In genomic region chr1:232872738-232873137, GRCh38 we compare ENCODE assay signal across 23 cellular contexts.
"Had no signal": no experiment of that assay in that cellular context is flagged by ENCODE, and none has a peak within 500 bp of the region (broad histone marks: within the 10 kb centered on the region; RNA-seq: fewer than 3 reads in every experiment).

No MANE protein-coding gene starts in this region.

- H3K27me3 ChIP-seq: esophagus squamous epithelium, heart right ventricle, neutrophil, right atrium auricular region, sigmoid colon, tibial nerve, upper lobe of right lung, vagina had no signal

- DNase-seq: effector memory CD4-positive, alpha-beta T cell; esophagus squamous epithelium; foreskin melanocyte; heart right ventricle; immature natural killer cell; left colon; left ventricle myocardium superior; mesendoderm; naive thymus-derived CD8-positive, alpha-beta T cell; posterior cingulate gyrus; sigmoid colon; stimulated activated CD4-positive, alpha-beta T cell treated with anti-CD3 and anti-CD28 coated beads, Interleukin-4, amount 100 ng/mL, for 1 hour; stimulated activated CD8-positive, alpha-beta memory T cell treated with anti-CD3 and anti-CD28 coated beads, Interleukin-4, amount 100 ng/mL, for 48 hours; stimulated activated naive CD8-positive, alpha-beta T cell treated with anti-CD3 and anti-CD28 coated beads, Interleukin-15, Interleukin-2, amounts not matched to agents 100 U/mL and 50 U/mL, for 24 hours; upper lobe of right lung had no signal

- H3K4me1 ChIP-seq: right atrium auricular region, sigmoid colon, upper lobe of right lung had no signal

- H3K36me3 ChIP-seq: esophagus squamous epithelium, heart right ventricle, neutrophil, right atrium auricular region, sigmoid colon, tibial nerve, upper lobe of right lung, vagina had no signal

- ATAC-seq: heart right ventricle; left colon; left ventricle myocardium superior; naive thymus-derived CD8-positive, alpha-beta T cell; stimulated activated effector memory CD8-positive, alpha-beta T cell treated with anti-CD3 and anti-CD28 coated beads, Interleukin-12 subunit alpha, Interleukin-12 subunit beta, amount 100 ng/mL, for 72 hours; stimulated activated naive CD8-positive, alpha-beta T cell treated with anti-CD3 and anti-CD28 coated beads, Interleukin-15, Interleukin-2, amounts not matched to agents 100 U/mL and 50 U/mL, for 24 hours; upper lobe of right lung had no signal

- H3K9me3 ChIP-seq: esophagus squamous epithelium, heart right ventricle, neutrophil, right atrium auricular region, sigmoid colon, tibial nerve, upper lobe of right lung, vagina had no signal

- H3K4me3 ChIP-seq: esophagus squamous epithelium, heart right ventricle, lung, right atrium auricular region, sigmoid colon, skin epidermis, tibial nerve, upper lobe of right lung, vagina had no signal

- H3K27ac ChIP-seq: epithelial cell of prostate, esophagus squamous epithelium, heart right ventricle, neutrophil, right atrium auricular region, sigmoid colon, skin epidermis, tibial nerve, upper lobe of right lung, vagina had no signal

- H3K4me3 Mint-ChIP-seq: immature natural killer cell; stimulated activated effector memory CD8-positive, alpha-beta T cell treated with anti-CD3 and anti-CD28 coated beads, Interleukin-12 subunit alpha, Interleukin-12 subunit beta, amount 100 ng/mL, for 72 hours had no signal

- H3K4me1 Mint-ChIP-seq: immature natural killer cell had no signal

- H3K36me3 Mint-ChIP-seq: immature natural killer cell; naive thymus-derived CD8-positive, alpha-beta T cell; stimulated activated effector memory CD8-positive, alpha-beta T cell treated with anti-CD3 and anti-CD28 coated beads, Interleukin-12 subunit alpha, Interleukin-12 subunit beta, amount 100 ng/mL, for 72 hours had no signal

- H3K9me3 Mint-ChIP-seq: naive thymus-derived CD8-positive, alpha-beta T cell; stimulated activated effector memory CD8-positive, alpha-beta T cell treated with anti-CD3 and anti-CD28 coated beads, Interleukin-12 subunit alpha, Interleukin-12 subunit beta, amount 100 ng/mL, for 72 hours had no signal

- H3K27ac Mint-ChIP-seq: immature natural killer cell; stimulated activated effector memory CD8-positive, alpha-beta T cell treated with anti-CD3 and anti-CD28 coated beads, Interleukin-12 subunit alpha, Interleukin-12 subunit beta, amount 100 ng/mL, for 72 hours had no signal
